2 cellular contexts compared by ENCODE assay signal in genomic region chr11:119290894-119291497, GRCh38.
TF ChIP-seq lines count a peak whose summit lies in the region.

No MANE protein-coding gene starts in this region.

TF ChIP-seq in HEK293, 187 proteins besides CTCF, POLR2A, EP300 and RAD21:
- TF ChIP-seq TCF7L2 (IDR thresholded peaks at IDR 0.05; ENCODE audit: borderline replicate concordance, low read depth, low read length), result no peak
- 0 out of 2 replicates have a peak, but pooled peaks have one; percentile 61 for TF ChIP-seq ZNF610 (tag by site-specific recombination; IDR thresholded peaks at IDR 0.05; ENCODE audit: borderline replicate concordance)

TF ChIP-seq in GM12878, 131 proteins besides CTCF, POLR2A, EP300 and RAD21:
- TF ChIP-seq CBX5 (IDR thresholded peaks at IDR 0.05; ENCODE audit: low read depth) (peak; percentile 81; the same call in 1 of the 2 replicates), YBX1 (IDR thresholded peaks at IDR 0.05) (no peak)
